Comparison of ENCODE assay signal across 18 cellular contexts in the genomic region with DNA sequence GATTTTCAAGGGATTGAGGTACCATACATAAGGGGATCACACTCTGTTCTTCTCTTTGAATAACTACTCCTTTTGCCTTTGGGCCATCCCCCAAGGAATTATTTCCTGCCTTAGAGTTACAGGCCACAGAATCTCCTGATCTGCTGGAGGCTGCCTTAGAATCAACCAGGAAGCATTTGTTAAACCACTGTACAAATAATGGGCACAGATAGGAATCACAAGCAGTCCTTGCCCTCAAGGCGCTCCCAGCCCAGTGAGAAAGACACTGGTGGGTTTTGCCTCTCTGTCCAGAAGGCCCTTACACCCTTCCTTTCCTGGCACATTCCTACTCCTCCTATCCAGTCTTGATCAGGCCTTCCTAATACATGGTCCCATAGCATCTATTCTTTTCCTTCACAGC. TPM values are rescaled to one million over a fixed set of nuclear protein-coding genes. Genes with fewer than 3 reads are reported as not detected.
DNase-seq lines count a peak whose midpoint lies in the region; ATAC-seq and TF ChIP-seq lines count a peak whose summit lies in the region.
"Had no signal": no experiment of that assay in that cellular context is flagged by ENCODE, and none has a peak within 500 bp of the region (broad histone marks: within the 10 kb centered on the region; RNA-seq: fewer than 3 reads in every experiment).

No MANE protein-coding gene starts in this region.

- ATAC-seq in left colon (peak; percentile 28), GM21360 (IDR thresholded peaks at IDR 0.05; ENCODE audit: unreplicated experiment) (no peak), HG03342 (IDR thresholded peaks at IDR 0.05; ENCODE audit: unreplicated experiment) (no peak)
- ATAC-seq: GM12878, K562 had no signal

- no peaks in the 10 kb centered on the region for H3K27me3 ChIP-seq in PC-9 (ENCODE audit: insufficient read depth, low read depth)

- H3K4me1 ChIP-seq in PC-9 (replicated peaks; ENCODE audit: insufficient read depth): peaks cover 18% of the 10 kb centered on the region

- H3K9me3 ChIP-seq in PC-9 (ENCODE audit: insufficient read depth, low read depth): no peaks in the 10 kb centered on the region; the same call in 1 of the 2 replicates
- H3K9me3 ChIP-seq: HAP-1 had no signal

- CTCF ChIA-PET in PC-9 (lab: Charles Lee): no interaction called here

- intact Hi-C loops in PC-9 (cut with micrococcal nuclease; ENCODE audit: unreplicated experiment) (no loop called here), left colon (cut with DNase I, micrococcal nuclease) (no loop called here)

- POLR2A ChIA-PET in PC-9 (lab: Charles Lee; ENCODE audit: unreplicated experiment): interaction anchor here (0.6 kb wide), 1 partner anchor 394 kb away, joined by 9 read pairs; no protein-coding TSS in a partner anchor

- H3K27ac ChIP-seq in 22Rv1 (peak overlapping the region; percentile 62), PC-9 (no peak overlapping the region; the same call in 1 of the 2 replicates), coronary artery (no peak overlapping the region)
- H3K27ac ChIP-seq: GM23248, HL-60 had no signal

- H2AFZ ChIP-seq in PC-9: no peak overlapping the region
- H2AFZ ChIP-seq: GM23248 had no signal

- H4K20me1 ChIP-seq in PC-9 (ENCODE audit: insufficient read depth): peaks cover 3% of the 10 kb centered on the region

- H3F3A ChIP-seq in PC-9 (ENCODE audit: insufficient read depth, low read depth): peaks cover 18% of the 10 kb centered on the region

- H3K79me2 ChIP-seq in PC-9 (ENCODE audit: low read depth): peaks cover 27% of the 10 kb centered on the region; the same call in 1 of the 2 replicates

- no peak overlapping the region for H3K4me2 ChIP-seq in PC-9

- BruUV-seq in PC-9 (replicated peaks; lab: Mats Ljungman, UMichigan): no TSS peak

- TF ChIP-seq CTCF in 22Rv1 (IDR thresholded peaks at IDR 0.05) (no peak), PC-9 (conservative IDR thresholded peaks at IDR 0.05) (no peak), coronary artery (IDR thresholded peaks at IDR 0.05) (no peak)

- peak; percentile 50 for DNase-seq in EH (ENCODE audit: low read depth)
- DNase-seq in PC-9: peak; percentile 52 to 69
- no peak for DNase-seq in left colon
- DNase-seq in RPMI8226: no peak
- DNase-seq in coronary artery (ENCODE audit: low spot score): no peak
- DNase-seq: ACHN; CD4-positive, alpha-beta memory T cell; DMS153; DMS79; GM23248; IMR-90 had no signal

- peaks cover 5% of the 10 kb centered on the region; the same call in 1 of the 2 replicates for H3K36me3 ChIP-seq in PC-9 (ENCODE audit: low read depth)

- no peaks in the 10 kb centered on the region for H3K9me2 ChIP-seq in PC-9 (ENCODE audit: insufficient read depth)

- H3K4me3 ChIP-seq in PC-9 (no peak overlapping the region), coronary artery (no peak overlapping the region)
- H3K4me3 ChIP-seq: GM12878, GM23248, HAP-1, K562 had no signal

RNA-seq across cellular contexts. Expression of a gene that starts 45.9 kb away (rescaled TPM):
- total RNA-seq in PC-9 (2021): 47.3 and 71.5 TPM in 2 replicates
- total RNA-seq in left colon: 10 to 100 TPM; 40.0 to 44.7 TPM

Comparison
In these comparisons a context has a peak if more than half of its experiments do, and no peak if none do; other contexts are left out.
1. DNase-seq: peak in EH (single experiment) and PC-9 (2 of 2); none in left colon (0 of 2), RPMI8226 (single experiment) and coronary artery (single experiment).